In genomic region chr20:17654649-17655285, GRCh38 we compare ENCODE assay signal across 8 cellular contexts. TPM values are rescaled to one million over a fixed set of nuclear protein-coding genes. Genes with fewer than 3 reads are reported as not detected.
DNase-seq lines count a peak whose midpoint lies in the region; ATAC-seq and TF ChIP-seq lines count a peak whose summit lies in the region.

No MANE protein-coding gene starts in this region.

- in situ Hi-C loops in Panc1 (cut with HindIII; ENCODE audit: low pct_unique_long_range_greater_than_20kb, low sequenced_read_pairs) = no loop called here
- in situ Hi-C loops in KBM-7 (cut with MboI; ENCODE audit: low pct_unique_long_range_greater_than_20kb, low sequenced_read_pairs) = no loop called here

- intact Hi-C loops in Panc1 (cut with micrococcal nuclease; ENCODE audit: unreplicated experiment) = no loop called here
- intact Hi-C loops in naive thymus-derived CD4-positive, alpha-beta T cell (cut with micrococcal nuclease) = loop anchor here in 1 of 2 donors (1.0 kb wide), 1 partner anchor 342 kb away; no protein-coding TSS in a partner anchor

- no peak overlapping the region for H3K4me3 ChIP-seq in Panc1 (ENCODE audit: low read depth in 2 of 2, low read length in 2 of 2)
- no peak overlapping the region for H3K4me3 ChIP-seq in smooth muscle cell
- H3K4me3 ChIP-seq in naive thymus-derived CD4-positive, alpha-beta T cell (ENCODE audit: low read length) = no peak overlapping the region

- POLR2A ChIA-PET in Panc1 (lab: Charles Lee) = no interaction called here
- POLR2A ChIA-PET in naive thymus-derived CD4-positive, alpha-beta T cell (lab: Charles Lee) = no interaction called here

- peak; percentile 85 for TF ChIP-seq CTCF in Panc1 (IDR thresholded peaks at IDR 0.05)
- peak; percentile 89 for TF ChIP-seq CTCF in smooth muscle cell (IDR thresholded peaks at IDR 0.05; ENCODE audit: borderline replicate concordance, insufficient read depth, poor library complexity, severe bottlenecking)

- no peaks in the 10 kb centered on the region for H3K27me3 Mint-ChIP-seq in naive thymus-derived CD4-positive, alpha-beta T cell

- no peak overlapping the region for H3K27ac ChIP-seq in Panc1 (ENCODE audit: low read length)
- peak overlapping the region; percentile 58 for H3K27ac ChIP-seq in smooth muscle cell (ENCODE audit: low read depth)
- H3K27ac ChIP-seq in naive thymus-derived CD4-positive, alpha-beta T cell (ENCODE audit: low read depth, low read length) = no peak overlapping the region

- peaks cover 100% of the 10 kb centered on the region for H3K79me2 ChIP-seq in smooth muscle cell (ENCODE audit: low read depth)

- H3K9me3 Mint-ChIP-seq in naive thymus-derived CD4-positive, alpha-beta T cell = peaks cover 0 to 8% (median 0%) of the 10 kb centered on the region in 11 donors

- peaks cover 34% of the 10 kb centered on the region for H3F3A ChIP-seq in smooth muscle cell (ENCODE audit: low read depth)

- H3K27me3 ChIP-seq in Panc1 (ENCODE audit: control insufficient read depth, insufficient read depth, low read length) = no peaks in the 10 kb centered on the region
- H3K27me3 ChIP-seq in smooth muscle cell (ENCODE audit: low read depth) = no peaks in the 10 kb centered on the region
- H3K27me3 ChIP-seq in naive thymus-derived CD4-positive, alpha-beta T cell (ENCODE audit: control insufficient read depth in 2 of 2, insufficient read depth in 2 of 2, low read length in 2 of 2) = no peaks in the 10 kb centered on the region

- WGBS in smooth muscle cell (ENCODE audit: low lambda C conversion rate) = 55% methylated on average over 7 of the region's 7 CpGs

- H3K4me3 Mint-ChIP-seq in naive thymus-derived CD4-positive, alpha-beta T cell = no peak overlapping the region

- no TSS peak for BruUV-seq in Panc1 (replicated peaks; lab: Mats Ljungman, UMichigan)

- H3K4me1 ChIP-seq in Panc1 (ENCODE audit: control insufficient read depth, insufficient read depth, low read length) = peaks cover 27% of the 10 kb centered on the region
- H3K4me1 ChIP-seq in smooth muscle cell (ENCODE audit: low read depth) = no peaks in the 10 kb centered on the region
- no peaks in the 10 kb centered on the region for H3K4me1 ChIP-seq in naive thymus-derived CD4-positive, alpha-beta T cell (ENCODE audit: control insufficient read depth in 2 of 2, insufficient read depth in 2 of 2, low read length in 2 of 2)

- H3K4me2 ChIP-seq in smooth muscle cell = no peak overlapping the region

- peaks cover 100% of the 10 kb centered on the region for H4K20me1 ChIP-seq in smooth muscle cell (ENCODE audit: low read depth)

- peaks cover 0 to 30% (median 26%) of the 10 kb centered on the region in 5 donors for H3K36me3 Mint-ChIP-seq in naive thymus-derived CD4-positive, alpha-beta T cell

- CTCF ChIA-PET in Panc1 (lab: Charles Lee) = no interaction called here
- CTCF ChIA-PET in naive thymus-derived CD4-positive, alpha-beta T cell (lab: Charles Lee) = no interaction called here

- DNase-seq in NCI-H82 (lab: John Stamatoyannopoulos, UW) (peak; percentile 43), NCI-H82 treated with DMSO at 0.1 percent for 48 hours (lab: John Stamatoyannopoulos, UW; ENCODE audit: unreplicated experiment) (no peak), Panc1 (ENCODE audit: low read depth, low spot score) (no peak), glomerular visceral epithelial cell (ENCODE audit: extremely low spot score) (peak; percentile 18), smooth muscle cell (lab: John Stamatoyannopoulos, UW; ENCODE audit: unreplicated experiment) (peak; percentile 8), mucosa of gallbladder (ENCODE audit: low spot score) (no peak), KBM-7 (no peak)
- no peak for DNase-seq in naive thymus-derived CD4-positive, alpha-beta T cell

- H3K36me3 ChIP-seq in Panc1 (ENCODE audit: control insufficient read depth, insufficient read depth, low read length) = 0 out of 2 replicates have a peak, but pooled peaks cover 4% of the 10 kb centered on the region
- peaks cover 6% of the 10 kb centered on the region for H3K36me3 ChIP-seq in smooth muscle cell (ENCODE audit: low read depth)
- peaks cover 0 to 8% (median 7%) of the 10 kb centered on the region in 3 experiments for H3K36me3 ChIP-seq in naive thymus-derived CD4-positive, alpha-beta T cell (ENCODE audit: control insufficient read depth in 2 of 3, insufficient read depth in 3 of 3, low read length in 3 of 3)

- H2AFZ ChIP-seq in smooth muscle cell (ENCODE audit: low read depth) = no peak overlapping the region

- no peak overlapping the region for H3K9ac ChIP-seq in smooth muscle cell (ENCODE audit: low read depth)

- H3K4me1 Mint-ChIP-seq in naive thymus-derived CD4-positive, alpha-beta T cell = peaks cover 0 to 21% (median 4%) of the 10 kb centered on the region in 7 donors

- H3K9me3 ChIP-seq in Panc1 (ENCODE audit: control insufficient read depth, insufficient read depth, low read depth, low read length) (no peaks in the 10 kb centered on the region), smooth muscle cell (replicated peaks; ENCODE audit: low read depth) (no peaks in the 10 kb centered on the region)
- no peaks in the 10 kb centered on the region for H3K9me3 ChIP-seq in naive thymus-derived CD4-positive, alpha-beta T cell (ENCODE audit: control insufficient read depth in 2 of 3, low read length in 3 of 3)

- H3K27ac Mint-ChIP-seq in naive thymus-derived CD4-positive, alpha-beta T cell = peak overlapping the region in 1 of 9 donors; percentile 7

- no peak for ATAC-seq in Panc1
- ATAC-seq in naive thymus-derived CD4-positive, alpha-beta T cell = no peak

RNA-seq across cellular contexts. Expression of gene RRBP1, which starts 27.3 kb away (rescaled TPM):
- total RNA-seq in Panc1 (2021; ENCODE audit: unreplicated experiment) (152 TPM), smooth muscle cell (142 and 180 TPM in 2 replicates), mucosa of gallbladder (355 TPM)
- polyA plus RNA-seq in Panc1 (2012; ENCODE audit: insufficient read length) = 153 TPM
- polyA plus RNA-seq in smooth muscle cell = 224 and 226 TPM in 2 replicates
- 10 to 100 TPM; 27.8 to 73.9 (median 29.1) TPM for total RNA-seq in naive thymus-derived CD4-positive, alpha-beta T cell
- 10 to 100 TPM in 1 of 2 donors, 1 to 10 TPM in 1; 4.1 to 11.1 TPM for polyA plus RNA-seq in naive thymus-derived CD4-positive, alpha-beta T cell

RNA-seq across cellular contexts. Expression of gene BANF2, which starts 45.0 kb away (rescaled TPM):
- total RNA-seq in Panc1 (2021; ENCODE audit: unreplicated experiment) (not detected), smooth muscle cell (not detected in 2 replicates), mucosa of gallbladder (not detected)
- polyA plus RNA-seq in Panc1 (2012; ENCODE audit: insufficient read length) = not detected
- polyA plus RNA-seq in smooth muscle cell = not detected in 2 replicates
- not detected for total RNA-seq in naive thymus-derived CD4-positive, alpha-beta T cell
- polyA plus RNA-seq in naive thymus-derived CD4-positive, alpha-beta T cell = not detected

Comparison
In these comparisons a context has a peak if more than half of its experiments do, and no peak if none do; other contexts are left out.
1. DNase-seq: peak in NCI-H82 (single experiment), glomerular visceral epithelial cell (single experiment) and smooth muscle cell (single experiment); none in NCI-H82 treated with DMSO at 0.1 percent for 48 hours (single experiment), Panc1 (single experiment), naive thymus-derived CD4-positive, alpha-beta T cell (0 of 9), mucosa of gallbladder (single experiment) and KBM-7 (single experiment).